ENCODE assay signal across 15 cellular contexts in the genomic region with DNA sequence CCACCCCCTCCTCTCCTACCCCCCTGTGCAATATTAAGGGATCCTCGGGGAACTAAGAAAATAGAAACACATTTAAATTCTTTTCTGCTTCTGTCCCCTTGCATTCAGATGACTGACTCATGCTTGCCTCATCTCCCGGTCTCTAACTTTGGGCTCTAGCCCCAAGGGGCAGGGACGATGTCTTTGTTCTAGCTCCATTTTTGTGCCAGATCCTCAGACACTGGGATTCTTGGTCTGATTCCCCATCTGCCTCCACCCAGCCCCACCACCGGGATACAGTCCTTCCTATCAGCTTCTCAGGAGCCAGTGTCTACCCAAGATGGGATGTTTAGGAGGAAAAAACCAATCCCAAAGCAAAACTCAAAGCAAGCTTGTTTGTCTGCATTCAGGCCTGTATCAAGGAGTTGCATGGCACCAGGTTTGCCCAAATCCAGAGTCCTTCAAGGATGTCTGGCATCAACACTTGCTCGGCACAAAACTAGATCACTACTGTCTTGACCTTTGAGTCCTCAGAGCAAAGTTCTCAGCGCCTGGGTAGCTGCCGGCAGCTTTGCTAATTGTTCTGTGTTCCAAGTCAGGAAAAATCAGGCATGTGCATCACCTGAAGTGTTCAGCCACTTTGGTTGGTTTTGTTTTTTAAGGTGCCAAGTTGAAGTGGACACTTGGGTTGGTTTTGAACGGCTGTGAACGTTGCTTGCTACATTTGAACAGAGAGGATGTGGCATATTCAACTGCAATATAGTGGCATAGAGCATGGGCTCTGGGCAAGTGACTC.
DNase-seq lines count a peak whose midpoint lies in the region; ATAC-seq, FAIRE-seq and TF ChIP-seq lines count a peak whose summit lies in the region.
"Had no signal": no experiment of that assay in that cellular context is flagged by ENCODE, and none has a peak within 500 bp of the region (broad histone marks: within the 10 kb centered on the region; RNA-seq: fewer than 3 reads in every experiment).

No MANE protein-coding gene starts in this region.

- no peak for TF ChIP-seq RAD21 in H1 (IDR thresholded peaks at IDR 0.05 in 1 of 2, conservative IDR thresholded peaks at IDR 0.05 in 1 of 2; ENCODE audit: low read depth in 2 of 2, low read length in 2 of 2)

- H3K4me1 Mint-ChIP-seq in CD4-positive, alpha-beta T cell (ENCODE audit: low read depth): no peaks in the 10 kb centered on the region
- H3K4me1 Mint-ChIP-seq: B cell, T-cell had no signal

- peaks cover 20% of the 10 kb centered on the region for H3K27me3 Mint-ChIP-seq in CD4-positive, alpha-beta T cell

- H3K36me3 ChIP-seq in MG63 (no peaks in the 10 kb centered on the region), H1 (ENCODE audit: control insufficient read depth in 2 of 4, insufficient read depth in 4 of 4, low read length in 3 of 4) (no peaks in the 10 kb centered on the region), neuronal stem cell (replicated peaks in 1 of 2; ENCODE audit: control insufficient read depth in 2 of 2, insufficient read depth in 2 of 2, low read length in 2 of 2) (no peaks in the 10 kb centered on the region), HAP-1 (replicated peaks) (no peaks in the 10 kb centered on the region)
- H3K36me3 ChIP-seq: left lung had no signal

- H2AK5ac ChIP-seq in H1 (ENCODE audit: low read depth, low read length) (no peak overlapping the region), neuronal stem cell (ENCODE audit: low read depth, low read length) (no peak overlapping the region)

- H3K79me1 ChIP-seq in H1 (ENCODE audit: low read depth, low read length): no peaks in the 10 kb centered on the region; the same call in 1 of the 2 replicates
- H3K79me1 ChIP-seq in neuronal stem cell (ENCODE audit: low read depth, low read length): no peaks in the 10 kb centered on the region

- H3K9me3 Mint-ChIP-seq in CD4-positive, alpha-beta T cell: no peaks in the 10 kb centered on the region
- H3K9me3 Mint-ChIP-seq: T-cell had no signal

- intact Hi-C loops in CD4-positive, alpha-beta T cell (cut with DNase I, micrococcal nuclease): no loop called here

- H3K4me1 ChIP-seq in H1 (replicated peaks in 1 of 4; ENCODE audit: control insufficient read depth in 3 of 4, insufficient read depth in 4 of 4, low read length in 3 of 4) (peaks cover 11 to 25% (median 13%) of the 10 kb centered on the region in 4 experiments), neuronal stem cell (ENCODE audit: control insufficient read depth in 2 of 2, insufficient read depth in 1 of 2, low read depth in 1 of 2, low read length in 2 of 2) (peaks cover 14 to 29% of the 10 kb centered on the region in 2 donors), HAP-1 (no peaks in the 10 kb centered on the region)
- H3K4me1 ChIP-seq: left lung had no signal

- H4K91ac ChIP-seq in H1 (replicated peaks; ENCODE audit: insufficient read length, low read length): no peak overlapping the region
- H4K91ac ChIP-seq in neuronal stem cell (ENCODE audit: low read depth, low read length, poor library complexity): no peak overlapping the region

- H3K56ac ChIP-seq in H1 (replicated peaks; ENCODE audit: insufficient read length, low read depth, low read length): no peak overlapping the region

- no peaks in the 10 kb centered on the region for H4K20me1 ChIP-seq in H1 (replicated peaks in 1 of 2; ENCODE audit: control insufficient read depth in 1 of 2, insufficient read depth in 2 of 2, low read length in 2 of 2)

- no peak overlapping the region for H3K4me3 Mint-ChIP-seq in CD4-positive, alpha-beta T cell
- H3K4me3 Mint-ChIP-seq: B cell, T-cell had no signal

- no peak overlapping the region for H2BK12ac ChIP-seq in H1 (ENCODE audit: low read depth, low read length)
- H2BK12ac ChIP-seq in neuronal stem cell (ENCODE audit: low read length): no peak overlapping the region

- TF ChIP-seq POLR2A in H1 (IDR thresholded peaks at IDR 0.05; ENCODE audit: control extremely low read depth in 1 of 2, low read depth in 2 of 2, low read length in 2 of 2): no peak

- no peaks in the 10 kb centered on the region for H3K9me3 ChIP-seq in MG63
- H3K9me3 ChIP-seq in H1 (ENCODE audit: insufficient read depth in 2 of 2, low read depth in 1 of 2, low read length in 1 of 2): no peaks in the 10 kb centered on the region
- H3K9me3 ChIP-seq in neuronal stem cell (replicated peaks in 1 of 2; ENCODE audit: control insufficient read depth in 2 of 2, insufficient read depth in 1 of 2, low read depth in 1 of 2, low read length in 2 of 2): no peaks in the 10 kb centered on the region
- H3K9me3 ChIP-seq in CD4-positive, alpha-beta T cell (ENCODE audit: control insufficient read depth, low read length): no peaks in the 10 kb centered on the region
- H3K9me3 ChIP-seq in HAP-1: no peaks in the 10 kb centered on the region
- H3K9me3 ChIP-seq: left lung had no signal

- H3K4me2 ChIP-seq in H1 (ENCODE audit: insufficient read depth in 1 of 2, low read depth in 2 of 2, low read length in 2 of 2) (peak overlapping the region; percentile 41 to 69; a peak in 3 of 4 replicates), neuronal stem cell (ENCODE audit: insufficient read depth, low read length, poor library complexity, severe bottlenecking) (no peak overlapping the region)

- H2BK15ac ChIP-seq in H1 (ENCODE audit: low read length): no peak overlapping the region
- H2BK15ac ChIP-seq in neuronal stem cell (ENCODE audit: low read length): no peak overlapping the region

- H3K9ac ChIP-seq in H1 (replicated peaks in 1 of 4; ENCODE audit: extremely low read depth in 1 of 4, low read depth in 3 of 4, low read length in 3 of 4) (no peak overlapping the region), neuronal stem cell (ENCODE audit: low read depth, low read length, poor library complexity) (no peak overlapping the region)

- no peak overlapping the region for H2BK120ac ChIP-seq in H1 (replicated peaks; ENCODE audit: low read depth, low read length)
- no peak overlapping the region for H2BK120ac ChIP-seq in neuronal stem cell (ENCODE audit: low read depth, low read length)

- no peak for TF ChIP-seq CTCF in H1 (IDR thresholded peaks at IDR 0.05; ENCODE audit: control extremely low read depth in 1 of 3, insufficient read depth in 1 of 3, low read depth in 1 of 3, low read length in 3 of 3)
- TF ChIP-seq CTCF in CD4-positive, alpha-beta T cell (IDR thresholded peaks at IDR 0.05): no peak

- H3K4me3 ChIP-seq in MG63 (no peak overlapping the region), H1 (ENCODE audit: extremely low read depth in 1 of 4, insufficient read depth in 2 of 4, low read depth in 3 of 4, low read length in 4 of 4) (peak overlapping the region in 1 of 4 experiments; percentile 29; a peak in 1 of 8 replicates), neuronal stem cell (ENCODE audit: low read length in 2 of 2) (no peak overlapping the region), HAP-1 (no peak overlapping the region)
- H3K4me3 ChIP-seq: left lung had no signal

- TF ChIP-seq EP300 in H1 (IDR thresholded peaks at IDR 0.05; ENCODE audit: borderline replicate concordance in 1 of 2, low read depth in 2 of 2, low read length in 2 of 2): no peak

- H3K14ac ChIP-seq in H1 (ENCODE audit: insufficient read length): no peak overlapping the region
- no peak overlapping the region for H3K14ac ChIP-seq in neuronal stem cell (ENCODE audit: low read length)

- H3K27ac Mint-ChIP-seq in CD4-positive, alpha-beta T cell: no peak overlapping the region
- H3K27ac Mint-ChIP-seq: B cell, T-cell had no signal

- H3K79me2 ChIP-seq in H1 (ENCODE audit: control insufficient read depth in 1 of 2, insufficient read depth in 2 of 2, low read length in 2 of 2): no peaks in the 10 kb centered on the region

- no peaks in the 10 kb centered on the region; the same call in 1 of the 2 replicates for H3K27me3 ChIP-seq in MG63
- H3K27me3 ChIP-seq in H1 (replicated peaks in 1 of 4; ENCODE audit: control insufficient read depth in 3 of 4, extremely low read depth in 1 of 4, insufficient read depth in 3 of 4, low read length in 3 of 4): peaks cover 0 to 3% (median 3%) of the 10 kb centered on the region in 4 experiments; a peak in 1 of 7 replicates
- H3K27me3 ChIP-seq in neuronal stem cell (ENCODE audit: control insufficient read depth in 3 of 3, insufficient read depth in 3 of 3, low read depth in 1 of 3, low read length in 3 of 3): no peaks in the 10 kb centered on the region
- H3K27me3 ChIP-seq in CD4-positive, alpha-beta T cell (ENCODE audit: control insufficient read depth, insufficient read depth, low read length): peaks cover 7% of the 10 kb centered on the region
- peaks cover 14% of the 10 kb centered on the region for H3K27me3 ChIP-seq in HAP-1 (ENCODE audit: low read depth)

- H4K8ac ChIP-seq in H1 (ENCODE audit: extremely low read depth, insufficient read depth, low read length): no peak overlapping the region
- no peak overlapping the region for H4K8ac ChIP-seq in neuronal stem cell (ENCODE audit: low read depth, low read length)

- no peak for ATAC-seq in CD4-positive, alpha-beta T cell (ENCODE audit: poor library complexity)
- no peak for ATAC-seq in GM19463 (IDR thresholded peaks at IDR 0.05; ENCODE audit: unreplicated experiment)
- ATAC-seq: left lung, T-cell had no signal

- WGBS in H1 (ENCODE audit: extremely low coverage in 1 of 2, insufficient coverage in 1 of 2, insufficient read length in 1 of 2, insufficient replicate concordance in 2 of 2, low coverage in 1 of 2, low lambda C conversion rate in 2 of 2, missing lambda C conversion rate in 1 of 2), 2 experiments: 84% methylated on average over 9 of the region's 9 CpGs; no CpG with 5 or more reads in 1 of the 2 experiments
- WGBS in neuronal stem cell (ENCODE audit: extremely low coverage in 2 of 2, insufficient read length in 2 of 2, insufficient replicate concordance in 1 of 2), 2 donors: no CpG with 5 or more reads among the region's 9 CpGs

- H3K27ac ChIP-seq in H1 (ENCODE audit: low read depth, low read length): no peak overlapping the region
- H3K27ac ChIP-seq in neuronal stem cell (replicated peaks; ENCODE audit: low read length): no peak overlapping the region
- no peak overlapping the region for H3K27ac ChIP-seq in CD4-positive, alpha-beta T cell (ENCODE audit: low read depth, low read length)
- H3K27ac ChIP-seq: left lung had no signal

- no peak overlapping the region for H2BK20ac ChIP-seq in H1 (ENCODE audit: low read length)

- no peaks in the 10 kb centered on the region for H3K36me3 Mint-ChIP-seq in CD4-positive, alpha-beta T cell (ENCODE audit: low read depth)
- H3K36me3 Mint-ChIP-seq: T-cell had no signal

- no peak overlapping the region for H3K4ac ChIP-seq in H1 (replicated peaks; ENCODE audit: insufficient read length, low read depth, low read length)
- H3K4ac ChIP-seq in neuronal stem cell (ENCODE audit: low read length): no peak overlapping the region

- in situ Hi-C loops in HAP-1 (cut with MboI; ENCODE audit: low sequenced_read_pairs): no loop called here

- H2BK5ac ChIP-seq in H1 (ENCODE audit: low read depth, low read length): no peak overlapping the region
- no peak overlapping the region for H2BK5ac ChIP-seq in neuronal stem cell (ENCODE audit: low read length)

- no peaks in the 10 kb centered on the region for H3K23me2 ChIP-seq in H1 (ENCODE audit: low read depth, low read length)

- CTCF ChIA-PET in H1 (lab: Charles Lee; ENCODE audit: partially characterized antibody): interaction anchor here (0.6 to 2.9 kb wide), 13 partner anchors 18 to 557 kb away, joined by 3 to 11 read pairs (median 4); no protein-coding TSS in a partner anchor
- CTCF ChIA-PET in CD4-positive, alpha-beta T cell (lab: Charles Lee): no interaction called here

- FAIRE-seq in H1 (lab: Jason Lieb, UNC): peak; percentile 13

- H2AFZ ChIP-seq in H1 (ENCODE audit: low read length) (no peak overlapping the region), neuronal stem cell (ENCODE audit: low read length) (peak overlapping the region; percentile 63)

- POLR2A ChIA-PET in H1 (lab: Charles Lee; ENCODE audit: partially characterized antibody): interaction anchor here (1.1 kb wide), 1 partner anchor 75 kb away, joined by 3 read pairs; no protein-coding TSS in a partner anchor
- POLR2A ChIA-PET in CD4-positive, alpha-beta T cell (lab: Charles Lee): no interaction called here

- H3K23ac ChIP-seq in H1 (ENCODE audit: insufficient read length) (no peak overlapping the region), neuronal stem cell (ENCODE audit: low read depth, low read length, poor library complexity) (no peak overlapping the region)

- no peak overlapping the region; the same call in 1 of the 2 replicates for H3K18ac ChIP-seq in H1 (ENCODE audit: extremely low read depth, low read length)
- no peak overlapping the region for H3K18ac ChIP-seq in neuronal stem cell (ENCODE audit: low read length)

- no peak overlapping the region for H4K5ac ChIP-seq in H1 (ENCODE audit: insufficient read length, low read depth, low read length)

- peak; percentile 83 for DNase-seq in DMS79 (lab: John Stamatoyannopoulos, UW)
- peak; percentile 41 for DNase-seq in MG63
- DNase-seq in H1 (ENCODE audit: low read depth in 1 of 2, low spot score in 2 of 2): no peak
- no peak for DNase-seq in neuronal stem cell (ENCODE audit: low spot score)
- DNase-seq in CD4-positive, alpha-beta T cell: no peak
- no peak for DNase-seq in NCI-H2029 (lab: John Stamatoyannopoulos, UW)
- no peak for DNase-seq in HAP-1 (ENCODE audit: low spot score in 2 of 2)
- DNase-seq: activated gamma-delta T cell treated with Interleukin-2 at 50 U/mL for 16 hours, dermis blood vessel endothelial cell, NCI-H1694 treated with DMSO at 0.1 percent for 48 hours, NCI-H510A treated with DMSO at 0.1 percent for 48 hours, T-cell had no signal

Comparison
In these comparisons a context has a peak if more than half of its experiments do, and no peak if none do; other contexts are left out.
1. DNase-seq: peak in DMS79 (single experiment) and MG63 (single experiment); none in H1 (0 of 2), neuronal stem cell (single experiment), CD4-positive, alpha-beta T cell (0 of 10), NCI-H2029 (single experiment) and HAP-1 (0 of 2).